11 cellular contexts compared by ENCODE assay signal in the genomic region with DNA sequence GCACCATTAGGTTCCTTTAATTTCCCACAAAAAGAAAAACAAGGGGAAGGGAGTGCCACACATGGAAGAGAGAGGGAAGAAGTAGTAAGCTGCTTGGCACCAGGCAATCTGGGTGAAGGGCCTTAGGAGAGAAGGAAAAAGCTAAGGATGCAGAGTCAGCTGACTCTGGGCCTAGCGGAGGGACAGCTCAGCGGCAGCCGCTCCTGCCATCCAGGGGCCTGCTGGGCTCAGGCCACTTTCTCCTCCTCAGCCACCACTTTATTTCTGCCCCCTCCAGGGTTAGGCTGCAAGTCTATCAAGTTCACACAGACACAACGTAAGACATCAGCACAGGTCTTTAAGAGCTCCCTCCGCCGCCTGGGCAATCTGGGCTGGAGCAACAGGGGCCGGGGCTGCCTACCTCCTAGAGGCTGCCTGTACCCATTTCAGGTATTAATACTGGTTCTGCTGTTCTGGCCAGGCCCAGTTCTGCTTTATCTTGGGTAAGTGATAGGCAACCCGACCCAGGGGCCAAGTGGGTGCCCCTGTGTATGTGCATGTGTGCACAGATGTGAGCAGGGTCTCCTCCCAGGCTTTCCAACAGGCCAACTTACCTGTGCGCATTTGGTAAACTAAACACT. TPM values are rescaled to one million over a fixed set of nuclear protein-coding genes. Genes with fewer than 3 reads are reported as not detected.
DNase-seq lines count a peak whose midpoint lies in the region; ATAC-seq, FAIRE-seq and TF ChIP-seq lines count a peak whose summit lies in the region.
"Had no signal": no experiment of that assay in that cellular context is flagged by ENCODE, and none has a peak within 500 bp of the region (broad histone marks: within the 10 kb centered on the region; RNA-seq: fewer than 3 reads in every experiment).

No MANE protein-coding gene starts in this region.

- peaks cover 0 to 70% (median 0%) of the 10 kb centered on the region in 4 donors for H3K4me1 ChIP-seq in Peyer's patch
- H3K4me1 ChIP-seq in prostate gland (replicated peaks), result peaks cover 34% of the 10 kb centered on the region

- H3K9me3 ChIP-seq in AG04450 (ENCODE audit: control insufficient read depth, insufficient read depth, low read length), result no peaks in the 10 kb centered on the region
- H3K9me3 ChIP-seq in Peyer's patch, result no peaks in the 10 kb centered on the region
- no peaks in the 10 kb centered on the region for H3K9me3 ChIP-seq in prostate gland
- H3K9me3 ChIP-seq: HAP-1 had no signal

- DNase-seq in AG04450 (ENCODE audit: low read depth, low spot score), result no peak
- peak in 1 of 3 donors; percentile 37 for DNase-seq in Peyer's patch
- no peak for DNase-seq in left cardiac atrium
- no peak for DNase-seq in prostate gland (ENCODE audit: low spot score)
- no peak for DNase-seq in GM12892 (ENCODE audit: insufficient read length)
- DNase-seq in HPDE6-E6E7 (ENCODE audit: extremely low spot score), result no peak

- intact Hi-C loops in left cardiac atrium (cut with DNase I) (loop anchor here (5.0 to 10.0 kb wide), 3 partner anchors 36 to 153 kb away; no protein-coding TSS in a partner anchor), prostate gland (cut with DNase I) (loop anchor here (5.0 kb wide), 1 partner anchor 36 kb away; no protein-coding TSS in a partner anchor)

- TF ChIP-seq CTCF in AG04450 (IDR thresholded peaks at IDR 0.05; ENCODE audit: low read depth, low read length) (no peak), Peyer's patch (IDR thresholded peaks at IDR 0.05) (no peak), prostate gland (IDR thresholded peaks at IDR 0.05) (no peak)

- ATAC-seq in left cardiac atrium, result peak; percentile 2 to 17
- ATAC-seq in HG03378 (IDR thresholded peaks at IDR 0.05; ENCODE audit: unreplicated experiment), result no peak
- ATAC-seq in GM21576 (IDR thresholded peaks at IDR 0.05; ENCODE audit: unreplicated experiment), result no peak

- H3K27ac ChIP-seq in AG04450 (ENCODE audit: low read depth, low read length) (peak overlapping the region; percentile 52), Peyer's patch (peak overlapping the region; percentile 9 to 75 (median 30)), prostate gland (peak overlapping the region; percentile 81 to 83)

- no peak for TF ChIP-seq POLR2A in Peyer's patch (IDR thresholded peaks at IDR 0.05)
- no peak for TF ChIP-seq POLR2A in prostate gland (IDR thresholded peaks at IDR 0.05)
- no peak for TF ChIP-seq POLR2A in GM12892 (IDR thresholded peaks at IDR 0.05; ENCODE audit: low read depth, low read length)

- H3K36me3 ChIP-seq in Peyer's patch, result peaks cover 0 to under 1% (median 0%) of the 10 kb centered on the region in 3 donors
- no peaks in the 10 kb centered on the region for H3K36me3 ChIP-seq in prostate gland
- H3K36me3 ChIP-seq: HAP-1 had no signal

- no peak for FAIRE-seq in GM12892 (lab: Jason Lieb, UNC)
- FAIRE-seq: GM18507 had no signal

- POLR2A ChIA-PET in AG04450 (lab: Yijun Ruan, JAX), result interaction anchor here (1.3 kb wide), 1 partner anchor 154 kb away, joined by 5 read pairs; no protein-coding TSS in a partner anchor

- H3K4me3 ChIP-seq in AG04450 (ENCODE audit: low read depth, low read length) (no peak overlapping the region), Peyer's patch (no peak overlapping the region), prostate gland (no peak overlapping the region)
- H3K4me3 ChIP-seq: HAP-1 had no signal

- H3K27me3 ChIP-seq in AG04450 (ENCODE audit: control insufficient read depth, insufficient read depth, low read length) (no peaks in the 10 kb centered on the region), Peyer's patch (no peaks in the 10 kb centered on the region), prostate gland (replicated peaks; ENCODE audit: insufficient read depth) (no peaks in the 10 kb centered on the region)

- CTCF ChIA-PET in AG04450 (lab: Charles Lee), result interaction anchor here (0.7 to 1.4 kb wide), 5 partner anchors 14 to 397 kb away, joined by 3 to 12 read pairs (median 4); no protein-coding TSS in a partner anchor

- 82% methylated on average over 9 of the region's 9 CpGs for WGBS in prostate gland

RNA-seq across cellular contexts. Expression of gene SLC45A1, which starts 53.6 kb away (rescaled TPM):
- polyA plus RNA-seq in AG04450 (2011; rRNA removed), result 1.5 and 2.4 TPM in 2 replicates
- polyA minus RNA-seq in AG04450 (2011; rRNA and poly(A)+ RNA removed), result 1.7 and 2.0 TPM in 2 replicates
- 1 to 10 TPM in 2 of 4 donors, under 1 TPM in 2; 0.70 to 2.5 (median 1.1) TPM for total RNA-seq in Peyer's patch
- total RNA-seq in left cardiac atrium, result 1 to 10 TPM; 1.8 to 2.2 TPM
- 1 to 10 TPM; 4.3 to 5.2 TPM for total RNA-seq in prostate gland
- not detected for polyA plus RNA-seq in GM12892 (2012; ENCODE audit: missing spikeins)
- polyA plus RNA-seq: CD14-positive monocyte had no signal

Comparison
In these comparisons a context has a peak if more than half of its experiments do, and no peak if none do; other contexts are left out.
1. H3K27ac ChIP-seq: peak in every context shown above with its lines; median percentile 82 in prostate gland; 52 in AG04450; 30 in Peyer's patch.
2. ATAC-seq: peak in left cardiac atrium (2 of 2); none in HG03378 (single experiment) and GM21576 (single experiment).